11 cellular contexts compared by ENCODE assay signal in the genomic region with DNA sequence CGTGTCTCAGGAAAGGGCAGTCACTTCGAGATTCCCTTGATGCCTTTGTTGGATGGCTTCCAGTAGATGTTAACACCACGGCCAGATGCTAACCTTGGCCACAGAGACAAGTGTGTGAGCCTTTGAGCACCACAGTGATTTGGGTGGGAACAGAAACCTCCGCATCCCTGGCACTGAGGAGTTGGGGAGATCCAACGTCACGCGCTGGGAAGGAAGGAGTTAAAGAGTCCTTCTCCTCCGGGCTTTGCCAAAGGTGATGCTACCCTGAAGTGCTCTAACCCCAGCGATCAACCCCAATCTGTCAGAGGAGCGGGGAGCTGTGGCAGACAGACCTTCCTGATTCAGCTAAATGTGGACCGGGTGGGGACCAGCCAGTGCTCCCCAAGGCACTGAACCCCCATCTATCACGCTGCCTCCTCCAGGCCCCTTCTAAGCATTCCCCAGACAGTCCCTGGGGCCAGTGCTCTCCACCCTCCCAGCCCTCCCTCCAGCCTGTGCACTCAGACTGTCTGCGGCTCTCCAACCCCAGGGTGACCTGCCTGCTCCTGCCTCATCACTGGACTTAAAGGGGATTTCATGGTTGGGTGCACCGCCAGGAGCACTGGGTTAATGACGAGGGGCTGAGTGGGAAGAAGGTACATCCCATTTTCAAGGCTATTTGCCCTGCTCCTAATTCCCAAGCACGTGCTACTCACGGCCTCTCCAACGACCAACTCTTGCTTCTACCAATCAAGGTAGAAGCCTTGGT. TPM values are rescaled to one million over a fixed set of nuclear protein-coding genes. Genes with fewer than 3 reads are reported as not detected.
DNase-seq lines count a peak whose midpoint lies in the region; ATAC-seq and TF ChIP-seq lines count a peak whose summit lies in the region.
"Had no signal": no experiment of that assay in that cellular context is flagged by ENCODE, and none has a peak within 500 bp of the region (broad histone marks: within the 10 kb centered on the region; RNA-seq: fewer than 3 reads in every experiment).

No MANE protein-coding gene starts in this region.

- peaks cover 5% of the 10 kb centered on the region for H3K4me1 Mint-ChIP-seq in central memory CD8-positive, alpha-beta T cell

- no peaks in the 10 kb centered on the region for H3K9me3 Mint-ChIP-seq in central memory CD8-positive, alpha-beta T cell
- H3K9me3 Mint-ChIP-seq: activated CD4-positive, alpha-beta T cell treated with anti-CD3 and anti-CD28 coated beads, Interleukin-2, amount 10 ng/mL, durations not matched to agents 24 days and 14 days had no signal

- no peak overlapping the region for H3K27ac Mint-ChIP-seq in central memory CD8-positive, alpha-beta T cell (ENCODE audit: low read depth)
- H3K27ac Mint-ChIP-seq: activated CD4-positive, alpha-beta T cell treated with anti-CD3 and anti-CD28 coated beads, Interleukin-2, amount 10 ng/mL, durations not matched to agents 24 days and 14 days had no signal

- H3K4me1 ChIP-seq in right cardiac atrium (ENCODE audit: control insufficient read depth, insufficient read depth, low read length) (peaks cover 11% of the 10 kb centered on the region), vagina (peaks cover 47% of the 10 kb centered on the region)

- TF ChIP-seq POLR2A in vagina (IDR thresholded peaks at IDR 0.05), result no peak

- H3K27ac ChIP-seq in right cardiac atrium (ENCODE audit: low read length) (no peak overlapping the region), vagina (peak overlapping the region; percentile 31)
- H3K27ac ChIP-seq: tibial nerve had no signal

- H3K4me3 Mint-ChIP-seq in central memory CD8-positive, alpha-beta T cell, result peak overlapping the region; percentile 27
- H3K4me3 Mint-ChIP-seq: activated CD4-positive, alpha-beta T cell treated with anti-CD3 and anti-CD28 coated beads, Interleukin-2, amount 10 ng/mL, durations not matched to agents 24 days and 14 days had no signal

- 42% methylated on average over 18 of the region's 18 CpGs for WGBS in right cardiac atrium

- peaks cover 3% of the 10 kb centered on the region for H3K36me3 Mint-ChIP-seq in central memory CD8-positive, alpha-beta T cell (ENCODE audit: insufficient read depth)

- no peaks in the 10 kb centered on the region for H3K9me3 ChIP-seq in right cardiac atrium (ENCODE audit: control insufficient read depth, low read length)
- no peaks in the 10 kb centered on the region for H3K9me3 ChIP-seq in vagina
- H3K9me3 ChIP-seq: tibial nerve had no signal

- no peaks in the 10 kb centered on the region for H3K27me3 Mint-ChIP-seq in central memory CD8-positive, alpha-beta T cell

- no peak overlapping the region for H3K4me3 ChIP-seq in right cardiac atrium (ENCODE audit: low read length)
- H3K4me3 ChIP-seq in vagina, result no peak overlapping the region
- H3K4me3 ChIP-seq: tibial nerve had no signal

- intact Hi-C loops in Right ventricle myocardium inferior (cut with DNase I) (no loop called here), right cardiac atrium (cut with DNase I) (loop anchor here in 1 of 4 donors (10.0 kb wide), 1 partner anchor 58 kb away; no protein-coding TSS in a partner anchor), vagina (cut with DNase I) (loop anchor here (5.0 kb wide), 1 partner anchor 61 kb away; no protein-coding TSS in a partner anchor)

- TF ChIP-seq CTCF in vagina (IDR thresholded peaks at IDR 0.05), result no peak

- H3K27me3 ChIP-seq in right cardiac atrium (ENCODE audit: control insufficient read depth, insufficient read depth) (no peaks in the 10 kb centered on the region), vagina (no peaks in the 10 kb centered on the region)

- peak; percentile 55 for DNase-seq in Right ventricle myocardium inferior (ENCODE audit: missing footprints)
- no peak for DNase-seq in right cardiac atrium
- DNase-seq in central memory CD8-positive, alpha-beta T cell (ENCODE audit: low spot score in 2 of 2), result no peak
- DNase-seq in vagina (ENCODE audit: extremely low spot score in 2 of 2), result no peak
- no peak for DNase-seq in stimulated activated naive CD4-positive, alpha-beta T cell (lab: John Stamatoyannopoulos, UW)
- DNase-seq in activated T-cell treated with anti-CD3 and anti-CD28 coated beads, Interleukin-2, amount 50 U/mL, for 1 hour, result no peak
- DNase-seq in activated CD4-positive, alpha-beta T cell treated with anti-CD3 and anti-CD28 coated beads for 48 hours, result no peak
- DNase-seq: NCI-H187 had no signal

- no peak for ATAC-seq in Right ventricle myocardium inferior
- ATAC-seq in right cardiac atrium, result no peak
- ATAC-seq in HG03175 (IDR thresholded peaks at IDR 0.05; ENCODE audit: unreplicated experiment), result peak; percentile 2
- no peak for ATAC-seq in central memory CD8-positive, alpha-beta T cell (replicated peaks; ENCODE audit: extremely low read depth, poor library complexity, severe bottlenecking)

- H3K36me3 ChIP-seq in vagina, result no peaks in the 10 kb centered on the region
- H3K36me3 ChIP-seq: tibial nerve had no signal

RNA-seq across cellular contexts. Expression of gene ABR, which starts 3.2 kb away (rescaled TPM):
- total RNA-seq in Right ventricle myocardium inferior (147 TPM), right cardiac atrium (100 to 1,000 TPM; 130 to 164 (median 154) TPM), vagina (90.8 TPM)
- 77.4 TPM for polyA plus RNA-seq in right cardiac atrium
